ENCODE assay signal across 8 cellular contexts in the genomic region with DNA sequence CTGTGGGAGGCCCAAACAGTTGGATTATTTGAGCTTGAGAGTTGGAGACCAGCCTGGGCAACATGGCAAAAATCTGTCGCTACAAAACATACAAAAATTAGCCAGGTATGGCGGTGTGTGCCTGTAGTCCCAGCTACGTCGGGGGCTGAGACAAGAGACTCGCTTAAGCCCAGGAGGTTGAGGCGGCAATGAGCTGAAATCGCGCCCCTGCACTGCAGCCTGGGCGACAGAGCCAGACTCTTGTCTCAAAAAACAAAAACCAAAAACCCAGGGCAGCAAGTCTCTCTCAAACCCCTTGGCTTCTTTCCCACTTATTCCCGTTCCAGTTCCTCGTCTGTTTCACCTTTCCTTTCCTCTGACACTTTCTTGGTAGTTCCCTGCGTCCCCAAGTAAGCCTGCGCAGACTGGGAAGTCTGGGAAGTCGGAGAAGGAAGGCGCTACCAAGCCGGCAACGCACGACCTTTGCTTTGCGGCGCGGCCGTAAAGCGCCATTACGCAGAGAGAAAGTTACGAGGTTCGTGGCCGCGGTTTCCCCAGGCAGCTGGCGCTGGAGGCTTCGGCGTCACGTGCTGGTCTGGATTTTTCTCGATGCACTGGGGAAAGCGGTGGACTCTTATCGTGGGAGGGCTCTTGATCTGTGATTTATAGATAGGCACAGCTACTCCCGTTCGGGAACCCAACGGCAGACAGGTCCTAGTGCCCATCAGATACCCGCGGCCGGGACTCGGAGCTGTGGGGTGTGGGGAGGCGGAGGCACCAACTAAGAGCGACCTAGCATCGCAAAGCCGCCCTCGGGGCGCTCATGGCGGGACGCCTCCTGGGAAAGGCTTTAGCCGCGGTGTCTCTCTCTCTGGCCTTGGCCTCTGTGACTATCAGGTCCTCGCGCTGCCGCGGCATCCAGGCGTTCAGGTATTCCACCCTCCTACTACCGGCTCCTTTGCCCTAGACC. TPM values are rescaled to one million over a fixed set of nuclear protein-coding genes. Genes with fewer than 3 reads are reported as not detected.
DNase-seq lines count a peak whose midpoint lies in the region; ATAC-seq and TF ChIP-seq lines count a peak whose summit lies in the region.

A gene with protein sequence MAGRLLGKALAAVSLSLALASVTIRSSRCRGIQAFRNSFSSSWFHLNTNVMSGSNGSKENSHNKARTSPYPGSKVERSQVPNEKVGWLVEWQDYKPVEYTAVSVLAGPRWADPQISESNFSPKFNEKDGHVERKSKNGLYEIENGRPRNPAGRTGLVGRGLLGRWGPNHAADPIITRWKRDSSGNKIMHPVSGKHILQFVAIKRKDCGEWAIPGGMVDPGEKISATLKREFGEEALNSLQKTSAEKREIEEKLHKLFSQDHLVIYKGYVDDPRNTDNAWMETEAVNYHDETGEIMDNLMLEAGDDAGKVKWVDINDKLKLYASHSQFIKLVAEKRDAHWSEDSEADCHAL (plus strand): TSS at position 470 of the 949 bp plus-strand sequence. CDS start 333 bp downstream, at position 803.

- H3K4me3 ChIP-seq in AG04449 (ENCODE audit: low read depth, low read length) (peak within 1 kb of the TSS; percentile 96), breast epithelium (peak within 1 kb of the TSS; percentile 74 to 86 (median 81)), iPS-18c (ENCODE audit: insufficient read depth, low read depth, low read length) (peak within 1 kb of the TSS; percentile 77), skin epidermis (peak within 1 kb of the TSS; percentile 54 to 82 (median 72))

- intact Hi-C loops in breast epithelium (cut with DNase I; ENCODE audit: low total_unique reads): loop anchor here (1.0 kb wide), 1 partner anchor 31 kb away; a partner anchor contains a TSS

- POLR2A ChIA-PET in AG04449 (lab: Yijun Ruan, JAX): interaction anchor here (0.8 to 1.7 kb wide), 5 partner anchors 11 to 589 kb away, joined by 3 to 16 read pairs (median 5); a partner anchor contains a TSS

- H3K27me3 ChIP-seq in breast epithelium: no peaks in the 10 kb centered on the region

- ATAC-seq in GM18870 (IDR thresholded peaks at IDR 0.05; ENCODE audit: unreplicated experiment): peak; percentile 78
- ATAC-seq in HG03135 (IDR thresholded peaks at IDR 0.05; ENCODE audit: unreplicated experiment): peak; percentile 88

- CTCF ChIA-PET in AG04449 (lab: Yijun Ruan, JAX): interaction anchor here (1.0 to 2.2 kb wide), 4 partner anchors 12 to 46 kb away, joined by 3 to 7 read pairs (median 5); no protein-coding TSS in a partner anchor

- H3K4me1 ChIP-seq in breast epithelium: peaks cover 0 to 2% of the 10 kb centered on the region in 2 donors

- H3K36me3 ChIP-seq in breast epithelium: no peaks in the 10 kb centered on the region

- DNase-seq in AG04449 (ENCODE audit: low read depth, low spot score) (peak; percentile 60), NCI-H2196 treated with DMSO at 0.1 percent for 48 hours (lab: John Stamatoyannopoulos, UW; ENCODE audit: unreplicated experiment) (peak; percentile 79), breast epithelium (ENCODE audit: low spot score in 2 of 2) (peak; percentile 89)

- H3K27ac ChIP-seq in VCaP (peak within 1 kb of the TSS; percentile 90), breast epithelium (peak within 1 kb of the TSS; percentile 92 to 95), skin epidermis (peak within 1 kb of the TSS; percentile 47 to 98 (median 87))

- H3K9me3 ChIP-seq in breast epithelium: no peaks in the 10 kb centered on the region
- peaks cover 4% of the 10 kb centered on the region for H3K9me3 ChIP-seq in iPS-18c (ENCODE audit: control insufficient read depth, insufficient read depth, low read length)

- TF ChIP-seq CTCF in AG04449 (IDR thresholded peaks at IDR 0.05; ENCODE audit: insufficient read depth, low read length, missing control alignments): no peak
- no peak for TF ChIP-seq CTCF in VCaP (conservative IDR thresholded peaks at IDR 0.05)
- no peak for TF ChIP-seq CTCF in breast epithelium (IDR thresholded peaks at IDR 0.05)

- peak; percentile 89 for TF ChIP-seq POLR2A in breast epithelium (IDR thresholded peaks at IDR 0.05)

RNA-seq across cellular contexts. Expression of the gene that starts here (rescaled TPM):
- 10 to 100 TPM; 20.5 to 38.8 (median 28.8) TPM for total RNA-seq in breast epithelium

Comparison
In these comparisons a context has a peak if more than half of its experiments do, and no peak if none do; other contexts are left out.
1. Peak in every context shown above with its lines: DNase-seq, ATAC-seq, H3K4me3 ChIP-seq and H3K27ac ChIP-seq.